ENCODE assay signal across 18 cellular contexts in genomic region chr5:63022403-63022802, GRCh38.
"Had no signal": no experiment of that assay in that cellular context is flagged by ENCODE, and none has a peak within 500 bp of the region (broad histone marks: within the 10 kb centered on the region; RNA-seq: fewer than 3 reads in every experiment).

No MANE protein-coding gene starts in this region.

- H3K27me3 ChIP-seq: dorsolateral prefrontal cortex, right atrium auricular region, transverse colon had no signal

- H3K4me3 Mint-ChIP-seq: mesothelial cell of epicardium, nephron progenitor cell had no signal

- DNase-seq: activated CD4-positive, alpha-beta T cell treated with anti-CD3 and anti-CD28 coated beads, Interleukin-2, amount 50 U/mL, for 4 hours; activated CD4-positive, CD25-positive, alpha-beta regulatory T cell treated with anti-CD3 and anti-CD28 coated beads, Interleukin-2, amount 50 U/mL, for 72 hours; activated gamma-delta T cell; activated T-cell treated with anti-CD3 and anti-CD28 coated beads, Interleukin-2, amount 50 U/mL, for 48 hours; dorsolateral prefrontal cortex; left colon; nephron progenitor cell; occipital lobe; stimulated activated CD4-positive, alpha-beta T cell treated with anti-CD3 and anti-CD28 coated beads, Interleukin-15, amount 100 ng/mL, for 24 hours; stimulated activated CD4-positive, alpha-beta T cell treated with anti-CD3 and anti-CD28 coated beads, Interleukin-4, amount 100 ng/mL, for 4 hours; stimulated activated CD8-positive, alpha-beta memory T cell treated with anti-CD3 and anti-CD28 coated beads, Interleukin-4, amount 100 ng/mL, for 48 hours; stimulated activated naive CD8-positive, alpha-beta T cell treated with anti-CD3 and anti-CD28 coated beads, Interleukin-15, Interleukin-2, amounts not matched to agents 100 U/mL and 50 U/mL, for 24 hours; transverse colon had no signal

- H3K27ac Mint-ChIP-seq: activated naive CD4-positive, alpha-beta T cell treated with anti-CD3 and anti-CD28 coated beads, Interleukin-2, amount 50 U/mL, for 72 hours; mesothelial cell of epicardium; nephron progenitor cell had no signal

- H3K4me1 Mint-ChIP-seq: mesothelial cell of epicardium, nephron progenitor cell had no signal

- H3K36me3 Mint-ChIP-seq: activated naive CD4-positive, alpha-beta T cell treated with anti-CD3 and anti-CD28 coated beads, Interleukin-2, amount 50 U/mL, for 72 hours; mesothelial cell of epicardium had no signal

- H3K4me3 ChIP-seq: dorsolateral prefrontal cortex, lung, right atrium auricular region, skin epidermis, transverse colon had no signal

- H3K4me1 ChIP-seq: right atrium auricular region, transverse colon had no signal

- H3K36me3 ChIP-seq: right atrium auricular region, transverse colon had no signal

- H3K27ac ChIP-seq: dorsolateral prefrontal cortex, right atrium auricular region, skin epidermis, transverse colon had no signal

- ATAC-seq: activated naive CD4-positive, alpha-beta T cell treated with anti-CD3 and anti-CD28 coated beads, Interleukin-2, amount 50 U/mL, for 72 hours; left colon; stimulated activated naive CD8-positive, alpha-beta T cell treated with anti-CD3 and anti-CD28 coated beads, Interleukin-15, Interleukin-2, amounts not matched to agents 100 U/mL and 50 U/mL, for 24 hours had no signal
